Comparison of ENCODE assay signal across 8 cellular contexts in genomic region chr14:39015360-39015961, GRCh38.
DNase-seq lines count a peak whose midpoint lies in the region; ATAC-seq and TF ChIP-seq lines count a peak whose summit lies in the region.

No MANE protein-coding gene starts in this region.

- H2BK15ac ChIP-seq in neuronal stem cell (ENCODE audit: low read length), result no peak overlapping the region

- DNase-seq in DMS 273 (lab: John Stamatoyannopoulos, UW; ENCODE audit: unreplicated experiment) (peak; percentile 76), NCI-H774 (lab: John Stamatoyannopoulos, UW) (peak; percentile 36), cerebellar cortex (ENCODE audit: low spot score) (peak; percentile 35), lung (ENCODE audit: low spot score) (no peak), neuronal stem cell (ENCODE audit: low spot score) (no peak)
- no peak for DNase-seq in activated naive CD4-positive, alpha-beta T cell treated with anti-CD3 and anti-CD28 coated beads, Interleukin-2, amount 50 U/mL, for 72 hours (ENCODE audit: low spot score in 2 of 2)

- H3K14ac ChIP-seq in neuronal stem cell (ENCODE audit: low read length), result no peak overlapping the region

- H3K4ac ChIP-seq in neuronal stem cell (ENCODE audit: low read length), result no peak overlapping the region

- ATAC-seq in GM18907 (IDR thresholded peaks at IDR 0.05; ENCODE audit: unreplicated experiment) (peak; percentile 90), HG03432 (IDR thresholded peaks at IDR 0.05; ENCODE audit: unreplicated experiment) (peak; percentile 87), lung (ENCODE audit: insufficient read depth, low FRiP score) (no peak)
- no peak for ATAC-seq in activated naive CD4-positive, alpha-beta T cell treated with anti-CD3 and anti-CD28 coated beads, Interleukin-2, amount 50 U/mL, for 72 hours

- H3K4me2 ChIP-seq in neuronal stem cell (ENCODE audit: insufficient read depth, low read length, poor library complexity, severe bottlenecking), result no peak overlapping the region

- no peak overlapping the region for H3K23ac ChIP-seq in neuronal stem cell (ENCODE audit: low read depth, low read length, poor library complexity)

- H3K36me3 ChIP-seq in lung (ENCODE audit: control insufficient read depth in 2 of 2, insufficient read depth in 2 of 2, low read length in 2 of 2) (no peaks in the 10 kb centered on the region), neuronal stem cell (replicated peaks in 1 of 2; ENCODE audit: control insufficient read depth in 2 of 2, insufficient read depth in 2 of 2, low read length in 2 of 2) (no peaks in the 10 kb centered on the region)

- no peak overlapping the region for H3K27ac Mint-ChIP-seq in activated naive CD4-positive, alpha-beta T cell treated with anti-CD3 and anti-CD28 coated beads, Interleukin-2, amount 50 U/mL, for 72 hours

- H2BK5ac ChIP-seq in neuronal stem cell (ENCODE audit: low read length), result no peak overlapping the region

- H4K8ac ChIP-seq in neuronal stem cell (ENCODE audit: low read depth, low read length), result no peak overlapping the region

- no peak overlapping the region for H2BK12ac ChIP-seq in neuronal stem cell (ENCODE audit: low read length)

- TF ChIP-seq CTCF in lung (IDR thresholded peaks at IDR 0.05; ENCODE audit: control extremely low read depth, extremely low read depth), result peak; percentile 68

- no peak overlapping the region for H4K91ac ChIP-seq in neuronal stem cell (ENCODE audit: low read depth, low read length, poor library complexity)

- H3K4me3 ChIP-seq in lung, result no peak overlapping the region
- H3K4me3 ChIP-seq in neuronal stem cell (ENCODE audit: low read length in 2 of 2), result no peak overlapping the region

- H2BK120ac ChIP-seq in neuronal stem cell (ENCODE audit: low read depth, low read length), result no peak overlapping the region

- WGBS in lung, 2 donors, result 27 to 30% methylated on average over 5 of the region's 5 CpGs
- WGBS in neuronal stem cell (ENCODE audit: extremely low coverage in 2 of 2, insufficient read length in 2 of 2, insufficient replicate concordance in 1 of 2), 2 donors, result no CpG with 5 or more reads among the region's 5 CpGs

- H3K4me1 ChIP-seq in lung (ENCODE audit: control insufficient read depth in 2 of 2, insufficient read depth in 2 of 2, low read length in 2 of 2) (no peaks in the 10 kb centered on the region), neuronal stem cell (ENCODE audit: control insufficient read depth in 2 of 2, insufficient read depth in 1 of 2, low read depth in 1 of 2, low read length in 2 of 2) (peaks cover 0 to 3% of the 10 kb centered on the region in 2 donors)

- H3K27me3 ChIP-seq in lung (ENCODE audit: control insufficient read depth, insufficient read depth) (no peaks in the 10 kb centered on the region), neuronal stem cell (ENCODE audit: control insufficient read depth in 3 of 3, insufficient read depth in 3 of 3, low read depth in 1 of 3, low read length in 3 of 3) (no peaks in the 10 kb centered on the region)

- no peaks in the 10 kb centered on the region for H3K9me3 Mint-ChIP-seq in activated naive CD4-positive, alpha-beta T cell treated with anti-CD3 and anti-CD28 coated beads, Interleukin-2, amount 50 U/mL, for 72 hours

- H3K79me1 ChIP-seq in neuronal stem cell (ENCODE audit: low read depth, low read length), result no peaks in the 10 kb centered on the region

- no peak overlapping the region for H2AFZ ChIP-seq in neuronal stem cell (ENCODE audit: low read length)

- H3K9me3 ChIP-seq in lung (ENCODE audit: control insufficient read depth in 2 of 2, insufficient read depth in 1 of 2, low read length in 1 of 2) (no peaks in the 10 kb centered on the region), neuronal stem cell (replicated peaks in 1 of 2; ENCODE audit: control insufficient read depth in 2 of 2, insufficient read depth in 1 of 2, low read depth in 1 of 2, low read length in 2 of 2) (no peaks in the 10 kb centered on the region)

- H3K9ac ChIP-seq in neuronal stem cell (ENCODE audit: low read depth, low read length, poor library complexity), result no peak overlapping the region

- no peak overlapping the region for H2AK5ac ChIP-seq in neuronal stem cell (ENCODE audit: low read depth, low read length)

- no peak overlapping the region for H3K18ac ChIP-seq in neuronal stem cell (ENCODE audit: low read length)

- no peak overlapping the region for H3K27ac ChIP-seq in lung (ENCODE audit: low read depth in 1 of 2, low read length in 1 of 2)
- no peak overlapping the region for H3K27ac ChIP-seq in neuronal stem cell (replicated peaks; ENCODE audit: low read length)

- H3K36me3 Mint-ChIP-seq in activated naive CD4-positive, alpha-beta T cell treated with anti-CD3 and anti-CD28 coated beads, Interleukin-2, amount 50 U/mL, for 72 hours, result no peaks in the 10 kb centered on the region

Comparison
In these comparisons a context has a peak if more than half of its experiments do, and no peak if none do; other contexts are left out.
1. DNase-seq: peak in DMS 273 (single experiment), NCI-H774 (single experiment) and cerebellar cortex (single experiment); none in lung (single experiment), neuronal stem cell (single experiment) and activated naive CD4-positive, alpha-beta T cell treated with anti-CD3 and anti-CD28 coated beads, Interleukin-2, amount 50 U/mL, for 72 hours (0 of 2).
2. ATAC-seq: peak in GM18907 (single experiment) and HG03432 (single experiment); none in lung (single experiment) and activated naive CD4-positive, alpha-beta T cell treated with anti-CD3 and anti-CD28 coated beads, Interleukin-2, amount 50 U/mL, for 72 hours (0 of 2).